ENCODE assay signal across 20 cellular contexts in genomic region chr10:128848807-128849206, GRCh38.
DNase-seq lines count a peak whose midpoint lies in the region; ATAC-seq and TF ChIP-seq lines count a peak whose summit lies in the region.
"Had no signal": no experiment of that assay in that cellular context is flagged by ENCODE, and none has a peak within 500 bp of the region (broad histone marks: within the 10 kb centered on the region; RNA-seq: fewer than 3 reads in every experiment).

No MANE protein-coding gene starts in this region.

- no peak overlapping the region for H3K4me3 Mint-ChIP-seq in nephron
- H3K4me3 Mint-ChIP-seq: CD4-positive, alpha-beta memory T cell; GM23338; H9 had no signal

- ATAC-seq in Right ventricle myocardium superior (ENCODE audit: poor library complexity), result peak; percentile 71
- ATAC-seq in heart right ventricle, result peak in 7 of 8 donors; percentile 32 to 89 (median 70)
- no peak for ATAC-seq in GM19397 (IDR thresholded peaks at IDR 0.05; ENCODE audit: unreplicated experiment)
- no peak for ATAC-seq in HG02870 (IDR thresholded peaks at IDR 0.05; ENCODE audit: unreplicated experiment)
- no peak for ATAC-seq in GM21526 (IDR thresholded peaks at IDR 0.05; ENCODE audit: low FRiP score, unreplicated experiment)
- ATAC-seq: A549, GM23338, HCT116 had no signal

- no peak for DNase-seq in Right ventricle myocardium superior
- no peak for DNase-seq in right atrium auricular region (ENCODE audit: low spot score)
- peak in 1 of 2 donors; percentile 38 for DNase-seq in heart right ventricle
- DNase-seq: 8988T; ACHN; C1 segment of cervical spinal cord; Calu3; CD4-positive, alpha-beta memory T cell; COR-L47; DMS53; DMS79 treated with DMSO at 0.1 percent for 48 hours; GF-D8; H9 had no signal

- no peaks in the 10 kb centered on the region for H3K36me3 Mint-ChIP-seq in nephron (ENCODE audit: low read depth)
- H3K36me3 Mint-ChIP-seq: CD4-positive, alpha-beta memory T cell had no signal

- H3K27ac Mint-ChIP-seq in nephron, result peak overlapping the region; percentile 43 to 99 (median 86)
- H3K27ac Mint-ChIP-seq: CD4-positive, alpha-beta memory T cell; GM23338; H9 had no signal

- intact Hi-C loops in Right ventricle myocardium superior (cut with DNase I) (no loop called here), heart right ventricle (cut with DNase I) (no loop called here)

- H3K9me3 Mint-ChIP-seq in nephron, result no peaks in the 10 kb centered on the region
- H3K9me3 Mint-ChIP-seq: GM23338, H9 had no signal

- H3K4me3 ChIP-seq in right atrium auricular region, result no peak overlapping the region
- no peak overlapping the region for H3K4me3 ChIP-seq in heart right ventricle
- H3K4me3 ChIP-seq: A549, GM23338 had no signal

- WGBS in heart right ventricle, 2 donors, result 51 to 52% methylated on average over 5 of the region's 5 CpGs

- TF ChIP-seq CTCF in right atrium auricular region (IDR thresholded peaks at IDR 0.05) (no peak), heart right ventricle (IDR thresholded peaks at IDR 0.05) (no peak), nephron (IDR thresholded peaks at IDR 0.05; ENCODE audit: unreplicated experiment in 3 of 3) (no peak)

- H3K4me1 ChIP-seq in right atrium auricular region (peaks cover 0 to 21% of the 10 kb centered on the region in 2 donors), heart right ventricle (peaks cover 11 to 52% (median 23%) of the 10 kb centered on the region in 9 donors)
- H3K4me1 ChIP-seq: A549 had no signal

- H3K27ac ChIP-seq in right atrium auricular region, result no peak overlapping the region
- peak overlapping the region in 2 of 10 donors; percentile 7 to 51 for H3K27ac ChIP-seq in heart right ventricle
- H3K27ac ChIP-seq: A549 had no signal

- H3K36me3 ChIP-seq in right atrium auricular region, result no peaks in the 10 kb centered on the region
- no peaks in the 10 kb centered on the region for H3K36me3 ChIP-seq in heart right ventricle

- H3K4me1 Mint-ChIP-seq in nephron, result peaks cover 69% of the 10 kb centered on the region
- H3K4me1 Mint-ChIP-seq: CD4-positive, alpha-beta memory T cell had no signal

- H3K27me3 Mint-ChIP-seq in nephron (ENCODE audit: low read depth), result peaks cover 9% of the 10 kb centered on the region
- H3K27me3 Mint-ChIP-seq: CD4-positive, alpha-beta memory T cell had no signal

- no peaks in the 10 kb centered on the region for H3K27me3 ChIP-seq in right atrium auricular region
- no peaks in the 10 kb centered on the region for H3K27me3 ChIP-seq in heart right ventricle

- H3K9me3 ChIP-seq in right atrium auricular region, result no peaks in the 10 kb centered on the region
- no peaks in the 10 kb centered on the region for H3K9me3 ChIP-seq in heart right ventricle
- H3K9me3 ChIP-seq: A549 had no signal

Comparison
In these comparisons a context has a peak if more than half of its experiments do, and no peak if none do; other contexts are left out.
1. ATAC-seq: peak in Right ventricle myocardium superior (single experiment) and heart right ventricle (7 of 8); none in GM19397 (single experiment), HG02870 (single experiment) and GM21526 (single experiment).